ENCODE assay signal across 27 cellular contexts in genomic region chr12:15240898-15241297, GRCh38. TPM values are rescaled to one million over a fixed set of nuclear protein-coding genes. Genes with fewer than 3 reads are reported as not detected.
"Had no signal": no experiment of that assay in that cellular context is flagged by ENCODE, and none has a peak within 500 bp of the region (broad histone marks: within the 10 kb centered on the region; RNA-seq: fewer than 3 reads in every experiment).

No MANE protein-coding gene starts in this region.

- H3K4me1 ChIP-seq: Peyer's patch, SJCRH30 had no signal

- H3K36me3 ChIP-seq: MG63, Peyer's patch, SJCRH30 had no signal

- H3K4me3 ChIP-seq: MG63, PC-9, Peyer's patch, SJCRH30 had no signal

- ATAC-seq: Right ventricle myocardium inferior, SK-N-SH treated with all-trans-retinoic acid at 6 μM for 48 hours had no signal

- H3K27ac ChIP-seq: PC-9, Peyer's patch, SJCRH30 had no signal

- H3K9me3 ChIP-seq: MG63, Peyer's patch, SJCRH30 had no signal

- DNase-seq: Karpas-422; KBM-7; MG63; NCI-H1092; NCI-H1105 treated with DMSO at 0.1 percent for 48 hours; NCI-H1417 treated with DMSO at 0.1 percent for 48 hours; NCI-H187; NCI-H2029; NCI-H2081 treated with DMSO at 0.1 percent for 48 hours; NCI-H2171; NCI-H226; NCI-H446; NCI-H510A; NCI-H524 treated with DMSO at 0.1 percent for 48 hours; NCI-H69; NCI-H774; NK-92 treated with Interleukin-12 subunit alpha and Interleukin-12 subunit beta, amount 100 ng/mL, for 24 hours; PC-9; Peyer's patch; SHP77 treated with DMSO at 0.1 percent for 48 hours; SJCRH30 had no signal

- H2AFZ ChIP-seq: PC-9 had no signal

- H3K4me2 ChIP-seq: PC-9 had no signal

- H3K27me3 ChIP-seq: Peyer's patch, SJCRH30 had no signal

RNA-seq across cellular contexts. Expression of gene RERG, which starts 19.7 kb away (rescaled TPM):
- total RNA-seq: HT-29, OCI-LY7, RPMI7951, SJCRH30 had no signal
- polyA plus RNA-seq: IgD-negative memory B cell had no signal
